Comparison of ENCODE assay signal across 16 cellular contexts in genomic region chr16:9114842-9115241, GRCh38. TPM values are rescaled to one million over a fixed set of nuclear protein-coding genes. Genes with fewer than 3 reads are reported as not detected.
DNase-seq lines count a peak whose midpoint lies in the region; ATAC-seq, FAIRE-seq and TF ChIP-seq lines count a peak whose summit lies in the region.
"Had no signal": no experiment of that assay in that cellular context is flagged by ENCODE, and none has a peak within 500 bp of the region (broad histone marks: within the 10 kb centered on the region; RNA-seq: fewer than 3 reads in every experiment).

No MANE protein-coding gene starts in this region.

- CTCF ChIA-PET in HepG2 (lab: Yijun Ruan, JAX; ENCODE audit: low intra/inter-chr PET ratio, low total read pairs) = no interaction called here

- H3K4me3 Mint-ChIP-seq in activated naive CD8-positive, alpha-beta T cell treated with anti-CD3 and anti-CD28 coated beads for 36 hours = no peak overlapping the region
- no peak overlapping the region for H3K4me3 Mint-ChIP-seq in type B pancreatic cell

- TF ChIP-seq POLR2A in HepG2 (IDR thresholded peaks at IDR 0.05; ENCODE audit: insufficient read depth in 1 of 2, low read depth in 2 of 2, low read length in 2 of 2) = no peak
- no peak for TF ChIP-seq POLR2A in right lobe of liver (IDR thresholded peaks at IDR 0.05)

- H3K36me3 Mint-ChIP-seq in activated naive CD8-positive, alpha-beta T cell treated with anti-CD3 and anti-CD28 coated beads for 36 hours = peaks cover 74% of the 10 kb centered on the region
- H3K36me3 Mint-ChIP-seq in type B pancreatic cell = peaks cover 52% of the 10 kb centered on the region

- peaks cover 92% of the 10 kb centered on the region for H3K79me2 ChIP-seq in HepG2 (ENCODE audit: insufficient read depth, low read length)

- H3K9me3 ChIP-seq in HepG2 (ENCODE audit: low read length) (no peaks in the 10 kb centered on the region), right lobe of liver (no peaks in the 10 kb centered on the region)
- H3K9me3 ChIP-seq: ascending aorta, HAP-1, pancreas had no signal

- H3K4me3 ChIP-seq in HepG2 (replicated peaks in 1 of 3; ENCODE audit: insufficient read depth in 1 of 3, low read depth in 2 of 3, low read length in 3 of 3) = no peak overlapping the region
- no peak overlapping the region for H3K4me3 ChIP-seq in right lobe of liver
- H3K4me3 ChIP-seq: ascending aorta, HAP-1, pancreas had no signal

- DNase-seq in HepG2 (ENCODE audit: low spot score) = no peak
- no peak for DNase-seq in right lobe of liver
- no peak for DNase-seq in activated naive CD8-positive, alpha-beta T cell treated with anti-CD3 and anti-CD28 coated beads for 36 hours
- DNase-seq in foreskin keratinocyte = no peak
- no peak for DNase-seq in type B pancreatic cell (ENCODE audit: extremely low spot score, unreplicated experiment)
- DNase-seq in DMS53 treated with DMSO at 0.1 percent for 48 hours (lab: John Stamatoyannopoulos, UW; ENCODE audit: unreplicated experiment) = no peak
- DNase-seq in islet precursor cell = no peak
- DNase-seq: activated CD8-positive, alpha-beta memory T cell treated with anti-CD3 and anti-CD28 coated beads, Interleukin-2, amount 50 U/mL, for 4 hours; DND-41; foreskin fibroblast; KBM-7; NCI-H1105 treated with DMSO at 0.1 percent for 48 hours; pancreas had no signal

- peak; percentile 20 for ATAC-seq in HepG2
- ATAC-seq in right lobe of liver = no peak
- ATAC-seq in foreskin keratinocyte = peak; percentile 28
- ATAC-seq in HG02884 (IDR thresholded peaks at IDR 0.05; ENCODE audit: unreplicated experiment) = no peak

- no TSS peak for BruUV-seq in HepG2 (replicated peaks; lab: Mats Ljungman, UMichigan)

- H3K36me3 ChIP-seq in HepG2 (replicated peaks in 1 of 2; ENCODE audit: control insufficient read depth in 1 of 2, insufficient read depth in 2 of 2, low read length in 2 of 2) = peaks cover 21 to 67% of the 10 kb centered on the region in 2 experiments
- peaks cover 4 to 18% (median 11%) of the 10 kb centered on the region in 4 donors for H3K36me3 ChIP-seq in right lobe of liver

- TF ChIP-seq EP300 in HepG2 (IDR thresholded peaks at IDR 0.05; ENCODE audit: low read depth in 2 of 2, low read length in 2 of 2) (no peak), HepG2 (CRISPR knock-in tag; IDR thresholded peaks at IDR 0.05; ENCODE audit: borderline replicate concordance) (no peak)

- intact Hi-C loops in HepG2 (cut with micrococcal nuclease; ENCODE audit: unreplicated experiment) = no loop called here
- intact Hi-C loops in right lobe of liver (cut with DNase I) = no loop called here

- in situ Hi-C loops in HepG2 (cut with HindIII; ENCODE audit: extremely low pct_ligation_motif_present, low pct_unique_long_range_greater_than_20kb) = no loop called here

- peak overlapping the region; percentile 78 for H3K27ac Mint-ChIP-seq in activated naive CD8-positive, alpha-beta T cell treated with anti-CD3 and anti-CD28 coated beads for 36 hours
- peak overlapping the region; percentile 58 for H3K27ac Mint-ChIP-seq in type B pancreatic cell

- H3K4me1 ChIP-seq in HepG2 (ENCODE audit: insufficient read depth, low read length) = peaks cover 64% of the 10 kb centered on the region
- H3K4me1 ChIP-seq in right lobe of liver = peaks cover 0 to 52% (median 25%) of the 10 kb centered on the region in 4 donors
- H3K4me1 ChIP-seq in foreskin keratinocyte = peaks cover 58% of the 10 kb centered on the region

- H3K27ac ChIP-seq in HepG2 (ENCODE audit: extremely low read length, insufficient read depth, low read length) (no peak overlapping the region), right lobe of liver (no peak overlapping the region), foreskin keratinocyte (no peak overlapping the region)
- H3K27ac ChIP-seq: ascending aorta had no signal

- no peak overlapping the region for H3K4me2 ChIP-seq in HepG2 (ENCODE audit: low read depth, low read length)

- H3K9ac ChIP-seq in HepG2 (ENCODE audit: insufficient read depth, low read depth, low read length) = no peak overlapping the region

- no peak overlapping the region for H2AFZ ChIP-seq in HepG2 (ENCODE audit: low read length)

- H3K9me3 Mint-ChIP-seq in activated naive CD8-positive, alpha-beta T cell treated with anti-CD3 and anti-CD28 coated beads for 36 hours = no peaks in the 10 kb centered on the region
- H3K9me3 Mint-ChIP-seq in type B pancreatic cell = no peaks in the 10 kb centered on the region

- POLR2A ChIA-PET in HepG2 (lab: Yijun Ruan, JAX) = no interaction called here

- TF ChIP-seq CTCF in HepG2 (CRISPR knock-in tag; IDR thresholded peaks at IDR 0.05) (no peak), right lobe of liver (IDR thresholded peaks at IDR 0.05) (no peak), foreskin keratinocyte (conservative IDR thresholded peaks at IDR 0.05) (peak; percentile 5), type B pancreatic cell (conservative IDR thresholded peaks at IDR 0.05) (no peak)

- H4K20me1 ChIP-seq in HepG2 (ENCODE audit: insufficient read depth, low read length) = peaks cover 68% of the 10 kb centered on the region

- H3K27me3 ChIP-seq in HepG2 (ENCODE audit: control insufficient read depth in 1 of 2, insufficient read depth in 2 of 2, low read length in 2 of 2) (no peaks in the 10 kb centered on the region), right lobe of liver (no peaks in the 10 kb centered on the region), foreskin keratinocyte (no peaks in the 10 kb centered on the region)
- H3K27me3 ChIP-seq: ascending aorta, pancreas had no signal

- no peak for TF ChIP-seq RAD21 in HepG2 (CRISPR knock-in tag; IDR thresholded peaks at IDR 0.05)

- peaks cover 88% of the 10 kb centered on the region for H3K4me1 Mint-ChIP-seq in activated naive CD8-positive, alpha-beta T cell treated with anti-CD3 and anti-CD28 coated beads for 36 hours
- peaks cover 43% of the 10 kb centered on the region for H3K4me1 Mint-ChIP-seq in type B pancreatic cell (ENCODE audit: unreplicated experiment)

- H3K27me3 Mint-ChIP-seq in activated naive CD8-positive, alpha-beta T cell treated with anti-CD3 and anti-CD28 coated beads for 36 hours = no peaks in the 10 kb centered on the region
- no peaks in the 10 kb centered on the region for H3K27me3 Mint-ChIP-seq in type B pancreatic cell

- 96% methylated on average over 3 of the region's 3 CpGs for WGBS in HepG2 (ENCODE audit: low lambda C conversion rate)
- WGBS in right lobe of liver (ENCODE audit: insufficient coverage, low coverage, low lambda C conversion rate, missing lambda C conversion rate) = 100% methylated on average over 1 of the region's 3 CpGs

- no peak for FAIRE-seq in HepG2 (lab: Jason Lieb, UNC)
- FAIRE-seq: pancreas had no signal

TF ChIP-seq in HepG2, 621 proteins besides CTCF, POLR2A, EP300 and RAD21 (continues in another document):
- TF ChIP-seq ZMAT3 (CRISPR knock-in tag; conservative IDR thresholded peaks at IDR 0.05) (0 out of 2 replicates have a peak, but pooled peaks have one; percentile 34), GTF2F1 (IDR thresholded peaks at IDR 0.05; ENCODE audit: low read length) (no peak), MLX (CRISPR knock-in tag; IDR thresholded peaks at IDR 0.05) (no peak), THYN1 (CRISPR knock-in tag; IDR thresholded peaks at IDR 0.05; ENCODE audit: borderline replicate concordance, low read depth) (no peak), DNMT3B (CRISPR knock-in tag; conservative IDR thresholded peaks at IDR 0.05) (0 out of 2 replicates have a peak, but pooled peaks have one; percentile 55), KLF16 (CRISPR knock-in tag; IDR thresholded peaks at IDR 0.05) (0 out of 4 replicates have a peak, but pooled peaks of 1 of the 2 experiments have one; percentile 5)

RNA-seq across cellular contexts. Expression of gene HAPSTR1, which starts 23.4 kb away (rescaled TPM):
- total RNA-seq in HepG2 (2016; rRNA removed; fragmentation: Illumina TruSeq; extraction: Trizol) (83.2 and 98.4 TPM in 2 replicates), right lobe of liver (10 to 100 TPM; 23.6 to 34.8 (median 28.3) TPM), foreskin keratinocyte (61.3 and 68.2 TPM in 2 replicates), type B pancreatic cell (ENCODE audit: low replicate concordance) (58.4 and 66.2 TPM in 2 replicates)
- 7.8 and 8.2 TPM in 2 replicates for total RNA-seq in HepG2 (2016; cell fraction: cytosol; rRNA removed; fragmentation: Illumina TruSeq; extraction: Trizol; ENCODE audit: low read depth)
- total RNA-seq in HepG2 (2016; cell fraction: insoluble cytoplasmic fraction; rRNA removed; fragmentation: Illumina TruSeq; extraction: Trizol) = 84.4 and 87.6 TPM in 2 replicates
- 37.9 and 42.3 TPM in 2 replicates for total RNA-seq in HepG2 (2016; cell fraction: membrane; rRNA removed; fragmentation: Illumina TruSeq; extraction: Trizol)
- total RNA-seq in HepG2 (2016; cell fraction: nucleus; rRNA removed; fragmentation: Illumina TruSeq; extraction: Trizol) = 61.0 and 71.2 TPM in 2 replicates
- polyA plus RNA-seq in HepG2 (2011; rRNA removed) (23.6 and 25.2 TPM in 2 replicates), foreskin keratinocyte (14.3 and 16.4 TPM in 2 replicates)
- polyA plus RNA-seq in HepG2 (2011; cell fraction: cytosol; rRNA removed) = 10.9 and 17.5 TPM in 2 replicates
- polyA plus RNA-seq in HepG2 (2011; cell fraction: nucleus; rRNA removed) = 18.7 and 24.1 TPM in 2 replicates
- polyA plus RNA-seq in HepG2 (2012) = 23.7 and 25.0 TPM in 2 replicates
- 2.8 and 3.6 TPM in 2 replicates for polyA plus RNA-seq in HepG2 (2016; cell fraction: cytosol; fragmentation: Illumina TruSeq; extraction: Trizol; ENCODE audit: low read depth)
- 37.1 and 37.6 TPM in 2 replicates for polyA plus RNA-seq in HepG2 (2016; cell fraction: insoluble cytoplasmic fraction; fragmentation: Illumina TruSeq; extraction: Trizol; ENCODE audit: low read depth)
- 13.0 and 13.5 TPM in 2 replicates for polyA plus RNA-seq in HepG2 (2016; cell fraction: membrane; fragmentation: Illumina TruSeq; extraction: Trizol; ENCODE audit: low read depth)
- 44.6 and 47.8 TPM in 2 replicates for polyA plus RNA-seq in HepG2 (2016; cell fraction: nucleus; fragmentation: Illumina TruSeq; extraction: Trizol; ENCODE audit: insufficient read depth, low read depth)
- polyA minus RNA-seq in HepG2 (2011; rRNA and poly(A)+ RNA removed; ENCODE audit: low replicate concordance) = 32.6 and 37.5 TPM in 2 replicates
- polyA minus RNA-seq in HepG2 (2011; cell fraction: cytosol; rRNA and poly(A)+ RNA removed) = 34.0 and 41.8 TPM in 2 replicates
- polyA minus RNA-seq in HepG2 (2011; cell fraction: nucleus; rRNA and poly(A)+ RNA removed) = 81.2 and 89.8 TPM in 2 replicates
- 10 to 100 TPM; 64.5 to 65.5 TPM for total RNA-seq in activated naive CD8-positive, alpha-beta T cell treated with anti-CD3 and anti-CD28 coated beads for 36 hours

Comparison
In these comparisons a context has a peak if more than half of its experiments do, and no peak if none do; other contexts are left out.
1. ATAC-seq: peak in HepG2 (single experiment) and foreskin keratinocyte (single experiment); none in right lobe of liver (0 of 4) and HG02884 (single experiment).